19 cellular contexts compared by ENCODE assay signal in the genomic region with DNA sequence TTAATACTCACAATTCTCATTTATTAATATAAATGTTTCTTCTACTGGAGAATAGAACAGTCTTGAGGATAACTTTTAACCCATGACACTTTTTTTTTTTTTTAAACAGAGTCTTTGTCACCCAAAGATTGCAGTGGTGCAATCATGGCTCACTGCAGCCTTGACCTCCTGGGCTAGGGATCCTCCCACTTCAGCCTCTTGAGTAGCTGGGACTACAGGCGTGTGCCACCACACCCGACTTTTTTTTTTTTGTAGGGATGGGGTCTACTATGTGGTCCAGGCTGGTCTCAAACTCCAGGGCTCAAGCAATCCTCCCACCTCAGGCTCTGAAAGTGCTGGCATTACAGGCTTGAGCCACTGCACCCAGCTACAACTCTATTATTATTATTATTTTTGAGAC.
"Had no signal": no experiment of that assay in that cellular context is flagged by ENCODE, and none has a peak within 500 bp of the region (broad histone marks: within the 10 kb centered on the region; RNA-seq: fewer than 3 reads in every experiment).

No MANE protein-coding gene starts in this region.

- H3K27ac ChIP-seq: testis, tibial nerve had no signal

- ATAC-seq: esophagus mucosa; stimulated activated naive B cell treated with anti-CD40 and anti-IgM and Interleukin-4, amounts not matched to agents 10 μg/mL and 1 μg/mL and 100 μg/mL, for 72 hours; stimulated activated naive CD8-positive, alpha-beta T cell treated with anti-CD3 and anti-CD28 coated beads, Interleukin-15, amount 100 ng/mL, for 72 hours had no signal

- H3K27me3 ChIP-seq: left lung, sigmoid colon, testis, tibial nerve had no signal

- H3K4me3 ChIP-seq: left lung, lung, psoas muscle, sigmoid colon, skin epidermis, testis, tibial nerve had no signal

- H3K9me3 Mint-ChIP-seq: nephron progenitor cell; stimulated activated naive B cell treated with anti-CD40 and anti-IgM and Interleukin-4, amounts not matched to agents 10 μg/mL and 1 μg/mL and 100 μg/mL, for 72 hours; stimulated activated naive CD8-positive, alpha-beta T cell treated with anti-CD3 and anti-CD28 coated beads, Interleukin-15, amount 100 ng/mL, for 72 hours had no signal

- H3K27me3 Mint-ChIP-seq: naive B cell; stimulated activated naive B cell treated with anti-CD40 and anti-IgM and Interleukin-4, amounts not matched to agents 10 μg/mL and 1 μg/mL and 100 μg/mL, for 72 hours; stimulated activated naive CD8-positive, alpha-beta T cell treated with anti-CD3 and anti-CD28 coated beads, Interleukin-15, amount 100 ng/mL, for 72 hours had no signal

- H3K4me1 Mint-ChIP-seq: nephron progenitor cell had no signal

- H3K4me3 Mint-ChIP-seq: naive B cell; nephron progenitor cell; stimulated activated naive B cell treated with anti-CD40 and anti-IgM and Interleukin-4, amounts not matched to agents 10 μg/mL and 1 μg/mL and 100 μg/mL, for 72 hours; stimulated activated naive CD8-positive, alpha-beta T cell treated with anti-CD3 and anti-CD28 coated beads, Interleukin-15, amount 100 ng/mL, for 72 hours had no signal

- H3K27ac Mint-ChIP-seq: nephron progenitor cell; stimulated activated naive B cell treated with anti-CD40 and anti-IgM and Interleukin-4, amounts not matched to agents 10 μg/mL and 1 μg/mL and 100 μg/mL, for 72 hours; stimulated activated naive CD8-positive, alpha-beta T cell treated with anti-CD3 and anti-CD28 coated beads, Interleukin-15, amount 100 ng/mL, for 72 hours had no signal

- DNase-seq: cortex of kidney; effector memory CD4-positive, alpha-beta T cell; kidney glomerular epithelial cell; left lung; mesendoderm; naive B cell; nephron progenitor cell; retina; sigmoid colon; stimulated activated CD4-positive, alpha-beta T cell treated with anti-CD3 and anti-CD28 coated beads, Interleukin-2, amount 100 ng/mL, for 24 hours; stimulated activated CD4-positive, alpha-beta T cell treated with anti-CD3 and anti-CD28 coated beads, Interleukin-4, amount 100 ng/mL, for 4 hours; stimulated activated naive B cell treated with anti-CD40 and anti-IgM and Interleukin-4, amounts not matched to agents 10 μg/mL and 1 μg/mL and 100 μg/mL, for 72 hours; stimulated activated naive CD8-positive, alpha-beta T cell treated with anti-CD3 and anti-CD28 coated beads, Interleukin-15, amount 100 ng/mL, for 72 hours; testis had no signal

- H3K36me3 ChIP-seq: sigmoid colon had no signal

- H3K9me3 ChIP-seq: left lung, psoas muscle, sigmoid colon, testis, tibial nerve had no signal
